ENCODE assay signal across 31 cellular contexts in genomic region chr17:61459434-61459809, GRCh38. TPM values are rescaled to one million over a fixed set of nuclear protein-coding genes. Genes with fewer than 3 reads are reported as not detected.
"Had no signal": no experiment of that assay in that cellular context is flagged by ENCODE, and none has a peak within 500 bp of the region (broad histone marks: within the 10 kb centered on the region; RNA-seq: fewer than 3 reads in every experiment).

No MANE protein-coding gene starts in this region.

- DNase-seq: activated B cell treated with CpG ODN at 0.5 μM for 24 hours; activated CD4-positive, alpha-beta memory T cell treated with anti-CD3 and anti-CD28 coated beads, Interleukin-2, amount 10 ng/mL, durations not matched to agents 7 days and 5 days; activated CD4-positive, alpha-beta T cell treated with anti-CD3 and anti-CD28 coated beads for 36 hours; activated CD4-positive, alpha-beta T cell treated with anti-CD3 and anti-CD28 coated beads, Interleukin-2, amount 50 U/mL, for 1 hour; activated naive CD4-positive, alpha-beta T cell treated with Interleukin-2 at 50 U/mL for 16 hours; activated naive CD8-positive, alpha-beta T cell treated with anti-CD3 and anti-CD28 coated beads, Interleukin-2, amount 50 U/mL, for 24 hours; activated T-cell treated with anti-CD3 and anti-CD28 coated beads, Interleukin-2, amount 50 U/mL, for 4 hours; amniotic stem cell; body of pancreas; central memory CD4-positive, alpha-beta T cell; MG63; MV-4-11; NCI-H1092 treated with DMSO at 0.1 percent for 48 hours; NCI-H1417 treated with DMSO at 0.1 percent for 48 hours; NCI-H1694; NCI-H2029; NCI-H2107; NCI-H2171 treated with DMSO at 0.1 percent for 48 hours; NCI-H226; NCI-H526 treated with DMSO at 0.1 percent for 48 hours; NCI-H82; SIG-M5; T-helper 2 cell; T1000 had no signal

- H3K9me3 ChIP-seq: ascending aorta, body of pancreas, MG63 had no signal

- H3K9ac ChIP-seq: KMS-11 had no signal

- H3K4me2 ChIP-seq: KMS-11 had no signal

- H3K36me3 ChIP-seq: ascending aorta, MG63 had no signal

- H3K27me3 ChIP-seq: MG63 had no signal

- FAIRE-seq: bronchial epithelial cell, TTC549 had no signal

- H3K4me3 ChIP-seq: ascending aorta, body of pancreas, MG63 had no signal

- ATAC-seq: activated CD4-positive, alpha-beta T cell treated with anti-CD3 and anti-CD28 coated beads for 36 hours; activated naive CD4-positive, alpha-beta T cell treated with anti-CD3 and anti-CD28 coated beads, Interleukin-2, amount 50 U/mL, for 72 hours; activated naive CD8-positive, alpha-beta T cell treated with anti-CD3 and anti-CD28 coated beads, Interleukin-2, amount 50 U/mL, for 24 hours; activated T-cell treated with anti-CD3 and anti-CD28 coated beads, Interleukin-2, amount 50 U/mL, for 4 hours; body of pancreas had no signal

- H3K27ac ChIP-seq: ascending aorta, body of pancreas, KMS-11 had no signal

RNA-seq across cellular contexts. Expression of gene TBX4, which starts 7.2 kb away (rescaled TPM):
- total RNA-seq: activated B cell treated with CpG ODN at 0.5 μM for 24 hours; activated CD4-positive, alpha-beta memory T cell treated with anti-CD3 and anti-CD28 coated beads, Interleukin-2, amount 10 ng/mL, durations not matched to agents 7 days and 5 days; activated CD4-positive, alpha-beta T cell treated with anti-CD3 and anti-CD28 coated beads for 36 hours; activated naive CD4-positive, alpha-beta T cell treated with anti-CD3 and anti-CD28 coated beads, Interleukin-2, amount 50 U/mL, for 72 hours; activated T-cell treated with anti-CD3 and anti-CD28 coated beads, Interleukin-2, amount 50 U/mL, for 4 hours; ascending aorta; body of pancreas; bronchial epithelial cell; OCI-LY7; RPMI7951 had no signal

RNA-seq across cellular contexts. Expression of gene TBX2, which starts 59.8 kb away (rescaled TPM):
- total RNA-seq: activated B cell treated with CpG ODN at 0.5 μM for 24 hours; activated CD4-positive, alpha-beta memory T cell treated with anti-CD3 and anti-CD28 coated beads, Interleukin-2, amount 10 ng/mL, durations not matched to agents 7 days and 5 days; activated CD4-positive, alpha-beta T cell treated with anti-CD3 and anti-CD28 coated beads for 36 hours; activated naive CD4-positive, alpha-beta T cell treated with anti-CD3 and anti-CD28 coated beads, Interleukin-2, amount 50 U/mL, for 72 hours; OCI-LY7 had no signal
